5 cellular contexts compared by ENCODE assay signal in the genomic region with DNA sequence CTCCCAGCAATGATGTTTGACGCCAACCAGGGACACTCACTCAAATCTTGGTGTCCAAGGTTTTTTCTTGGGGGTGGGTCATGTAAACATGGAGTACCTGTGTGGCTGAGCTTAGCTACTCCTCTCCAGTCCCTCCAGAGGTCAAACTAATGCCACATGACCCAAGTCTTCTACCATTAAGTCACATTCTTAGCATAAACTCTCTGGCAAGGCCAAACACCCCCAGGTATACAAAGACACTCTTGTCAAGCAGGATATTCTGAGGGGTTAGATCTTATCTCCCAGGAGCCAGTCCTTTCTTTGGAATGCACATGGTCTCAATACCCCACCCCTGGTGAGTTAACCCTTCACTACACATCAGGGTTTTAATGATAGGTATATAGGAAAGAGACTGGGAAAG.
"Had no signal": no experiment of that assay in that cellular context is flagged by ENCODE, and none has a peak within 500 bp of the region (broad histone marks: within the 10 kb centered on the region; RNA-seq: fewer than 3 reads in every experiment).

No MANE protein-coding gene starts in this region.

- H3K4me2 ChIP-seq: GM23338 had no signal

- H3K4me3 ChIP-seq: GM23338 had no signal

- H2AFZ ChIP-seq: GM23338 had no signal

- H3K27ac ChIP-seq: HL-60 had no signal

- DNase-seq: H9, HFFc6, KBM-7 had no signal
